ENCODE assay signal across 8 cellular contexts in genomic region chr3:119498188-119498987, GRCh38. TPM values are rescaled to one million over a fixed set of nuclear protein-coding genes. Genes with fewer than 3 reads are reported as not detected.
DNase-seq lines count a peak whose midpoint lies in the region; ATAC-seq, FAIRE-seq and TF ChIP-seq lines count a peak whose summit lies in the region.

A gene with protein sequence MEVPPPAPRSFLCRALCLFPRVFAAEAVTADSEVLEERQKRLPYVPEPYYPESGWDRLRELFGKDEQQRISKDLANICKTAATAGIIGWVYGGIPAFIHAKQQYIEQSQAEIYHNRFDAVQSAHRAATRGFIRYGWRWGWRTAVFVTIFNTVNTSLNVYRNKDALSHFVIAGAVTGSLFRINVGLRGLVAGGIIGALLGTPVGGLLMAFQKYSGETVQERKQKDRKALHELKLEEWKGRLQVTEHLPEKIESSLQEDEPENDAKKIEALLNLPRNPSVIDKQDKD (plus strand): TSS chr3:119498547. CDS start chr3:119498734, 187 bp downstream.

- CTCF ChIA-PET in OCI-LY7 (lab: Charles Lee; ENCODE audit: unreplicated experiment) (no interaction called here), endothelial cell of umbilical vein (lab: Charles Lee) (interaction anchor here (0.6 to 1.5 kb wide), 8 partner anchors 10 to 932 kb away, joined by 3 to 5 read pairs (median 3); no protein-coding TSS in a partner anchor)

- H3K9me3 ChIP-seq in OCI-LY7 (ENCODE audit: low read length), result no peaks in the 10 kb centered on the region
- H3K9me3 ChIP-seq in endothelial cell of umbilical vein (replicated peaks; ENCODE audit: control insufficient read depth, insufficient read depth, low read length), result no peaks in the 10 kb centered on the region

- H3K27ac ChIP-seq in OCI-LY7 (ENCODE audit: low read depth, low read length, poor library complexity, severe bottlenecking), result peak within 1 kb of the TSS; percentile 66
- peak within 1 kb of the TSS; percentile 80 for H3K27ac ChIP-seq in endothelial cell of umbilical vein (ENCODE audit: insufficient read depth, low read depth, low read length)

- peak within 1 kb of the TSS; percentile 95 for H3K4me2 ChIP-seq in OCI-LY7 (ENCODE audit: low read length)
- peak within 1 kb of the TSS; percentile 80 for H3K4me2 ChIP-seq in endothelial cell of umbilical vein (ENCODE audit: insufficient read depth, low read length)

- dilution Hi-C loops in endothelial cell of umbilical vein (cut with MboI; ENCODE audit: extremely low pct_ligation_motif_present, low sequenced_read_pairs), result no loop called here

- POLR2A ChIA-PET in OCI-LY7 (lab: Charles Lee), result interaction anchor here (0.6 to 7.8 kb wide), 21 partner anchors 9 to 242 kb away, joined by 3 to 67 read pairs (median 4); partner anchors contain the start of genes POGLUT1 and TMEM39A
- POLR2A ChIA-PET in endothelial cell of umbilical vein (lab: Charles Lee), result interaction anchor here (0.7 to 2.1 kb wide), 3 partner anchors 28 to 36 kb away, joined by 3 to 11 read pairs (median 3); partner anchors contain the start of gene TMEM39A

- intact Hi-C loops in OCI-LY7 (cut with micrococcal nuclease; ENCODE audit: unreplicated experiment), result loop anchor here (1.0 to 10.0 kb wide), 4 partner anchors 30 to 596 kb away; partner anchors contain the start of genes CD80, COX17, GSK3B and POGLUT1
- intact Hi-C loops in endothelial cell of umbilical vein (cut with micrococcal nuclease), result loop anchor here (1.0 to 2.0 kb wide), 4 partner anchors 29 to 220 kb away; partner anchors contain the start of genes COX17 and TMEM39A

- DNase-seq in D721Med (ENCODE audit: insufficient read length, low spot score) (peak; percentile 63), HuH-7.5 (ENCODE audit: low spot score) (peak; percentile 90), OCI-LY7 (ENCODE audit: low spot score) (peak; percentile 98), activated T-cell treated with anti-CD3 and anti-CD28 coated beads for 1 hour (ENCODE audit: low read depth) (peak; percentile 95), endothelial cell of umbilical vein (ENCODE audit: low read depth, low spot score) (peak; percentile 97), midbrain (lab: John Stamatoyannopoulos, UW) (peak; percentile 98)
- DNase-seq in stimulated activated CD8-positive, alpha-beta memory T cell treated with anti-CD3 and anti-CD28 coated beads, Interleukin-2, amount 100 ng/mL, for 1 hour (ENCODE audit: low read depth in 2 of 2), result peak; percentile 94 to 96

- peak; percentile 86 for TF ChIP-seq POLR2A in endothelial cell of umbilical vein (IDR thresholded peaks at IDR 0.05; ENCODE audit: low read depth, low read length)

- TF ChIP-seq CTCF in D721Med (IDR thresholded peaks at IDR 0.05; ENCODE audit: insufficient read depth, missing control alignments) (no peak), OCI-LY7 (conservative IDR thresholded peaks at IDR 0.05; ENCODE audit: low read length) (no peak), endothelial cell of umbilical vein (IDR thresholded peaks at IDR 0.05; ENCODE audit: extremely low read depth in 1 of 2, insufficient read depth in 1 of 2, low read depth in 1 of 2, low read length in 2 of 2) (no peak)

- no peaks in the 10 kb centered on the region for H3K9me1 ChIP-seq in endothelial cell of umbilical vein (replicated peaks; ENCODE audit: control insufficient read depth, extremely low read depth, insufficient read depth, low read length)

- H3K9me2 ChIP-seq in OCI-LY7 (ENCODE audit: insufficient read depth, low read length), result no peaks in the 10 kb centered on the region

- H3K4me1 ChIP-seq in OCI-LY7 (ENCODE audit: insufficient read depth, low read length, poor library complexity, severe bottlenecking) (peaks cover 29% of the 10 kb centered on the region), endothelial cell of umbilical vein (ENCODE audit: control insufficient read depth, extremely low read depth, insufficient read depth, low read length) (peaks cover 26% of the 10 kb centered on the region)

- no peaks in the 10 kb centered on the region for H3K27me3 ChIP-seq in endothelial cell of umbilical vein (ENCODE audit: control insufficient read depth in 2 of 2, insufficient read depth in 2 of 2, low read length in 2 of 2)

- peak; percentile 97 for ATAC-seq in GM21526 (IDR thresholded peaks at IDR 0.05; ENCODE audit: low FRiP score, unreplicated experiment)

- peaks cover 45% of the 10 kb centered on the region for H3K79me2 ChIP-seq in OCI-LY7 (ENCODE audit: insufficient read depth, low read depth, low read length)
- peaks cover 15% of the 10 kb centered on the region for H3K79me2 ChIP-seq in endothelial cell of umbilical vein (ENCODE audit: control insufficient read depth, insufficient read depth, low read length)

- peak within 1 kb of the TSS; percentile 83 for H3K9ac ChIP-seq in endothelial cell of umbilical vein (replicated peaks; ENCODE audit: extremely low read depth, insufficient read depth, low read length)

- H3K4me3 ChIP-seq in OCI-LY7 (ENCODE audit: low read depth, low read length, poor library complexity, severe bottlenecking) (peak within 1 kb of the TSS; percentile 75), endothelial cell of umbilical vein (replicated peaks in 1 of 3; ENCODE audit: insufficient read depth in 1 of 3, low read depth in 1 of 3, low read length in 3 of 3) (peak within 1 kb of the TSS; percentile 82 to 85 (median 83))

- H4K20me1 ChIP-seq in OCI-LY7 (ENCODE audit: insufficient read depth, low read length) (peaks cover 8% of the 10 kb centered on the region; the same call in 1 of the 2 replicates), endothelial cell of umbilical vein (replicated peaks; ENCODE audit: control insufficient read depth, extremely low read depth, insufficient read depth, low read length) (no peaks in the 10 kb centered on the region)

- H2AFZ ChIP-seq in OCI-LY7 (ENCODE audit: low read length) (peak within 1 kb of the TSS; percentile 55; the same call in 1 of the 2 replicates), endothelial cell of umbilical vein (ENCODE audit: low read depth, low read length) (peak within 1 kb of the TSS; percentile 78)

- FAIRE-seq in D721Med (lab: Jason Lieb, UNC) (no peak), endothelial cell of umbilical vein (lab: Jason Lieb, UNC) (peak; percentile 92)

- H3K36me3 ChIP-seq in OCI-LY7 (ENCODE audit: insufficient read depth, low read length) (peaks cover 19% of the 10 kb centered on the region), endothelial cell of umbilical vein (ENCODE audit: control insufficient read depth in 2 of 2, extremely low read depth in 1 of 2, insufficient read depth in 2 of 2, low read length in 2 of 2) (peaks cover 0 to under 1% of the 10 kb centered on the region in 2 experiments)

- BruUV-seq in OCI-LY7 (replicated peaks; lab: Mats Ljungman, UMichigan) (TSS peak; percentile 79), endothelial cell of umbilical vein (replicated peaks; lab: Mats Ljungman, UMichigan) (TSS peak; percentile 75)

TF ChIP-seq in endothelial cell of umbilical vein, 7 proteins besides CTCF, POLR2A, EP300 and RAD21:
- TF ChIP-seq FOS (IDR thresholded peaks at IDR 0.05; ENCODE audit: borderline replicate concordance, insufficient read depth, low read length) (no peak), GATA2 (IDR thresholded peaks at IDR 0.05; ENCODE audit: insufficient read depth, insufficient read length, low read depth, low read length) (no peak), JUN (IDR thresholded peaks at IDR 0.05; ENCODE audit: borderline replicate concordance, insufficient read depth, insufficient read length, low read depth) (peak; percentile 2), EZH2 (IDR thresholded peaks at IDR 0.05; ENCODE audit: borderline replicate concordance, low read depth, low read length, severe bottlenecking) (no peak), POLR2AphosphoS5 (IDR thresholded peaks at IDR 0.05; ENCODE audit: insufficient read depth, low read depth, low read length) (peak; percentile 90), MYC (IDR thresholded peaks at IDR 0.05; ENCODE audit: low read depth, low read length) (peak; percentile 49)
- TF ChIP-seq, protein P1, sequence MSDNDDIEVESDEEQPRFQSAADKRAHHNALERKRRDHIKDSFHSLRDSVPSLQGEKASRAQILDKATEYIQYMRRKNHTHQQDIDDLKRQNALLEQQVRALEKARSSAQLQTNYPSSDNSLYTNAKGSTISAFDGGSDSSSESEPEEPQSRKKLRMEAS (IDR thresholded peaks at IDR 0.05; ENCODE audit: insufficient read depth, insufficient read length), result peak; percentile 65
TF ChIP-seq in endothelial cell of umbilical vein: peak in this region for 4.

RNA-seq across cellular contexts. Expression of the gene that starts here (rescaled TPM):
- 54.6 and 61.0 TPM in 2 replicates for total RNA-seq in OCI-LY7 (2014; rRNA removed; shearing (Covaris generic))
- total RNA-seq in OCI-LY7 (2022) (92.7 and 92.9 TPM in 2 replicates), endothelial cell of umbilical vein (76.2 and 80.8 TPM in 2 replicates)
- polyA plus RNA-seq in endothelial cell of umbilical vein, result 49.2 and 61.4 TPM in 2 replicates
- 64.3 and 65.6 TPM in 2 replicates for polyA plus RNA-seq in endothelial cell of umbilical vein (2011; cell fraction: cytosol; rRNA removed)
- polyA plus RNA-seq in endothelial cell of umbilical vein (2011; cell fraction: nucleus; rRNA removed), result 46.0 and 49.5 TPM in 2 replicates
- polyA plus RNA-seq in endothelial cell of umbilical vein (2012), result 58.5 and 60.9 TPM in 2 replicates
- 31.6 and 32.9 TPM in 2 replicates for polyA minus RNA-seq in endothelial cell of umbilical vein
- polyA minus RNA-seq in endothelial cell of umbilical vein (2011; cell fraction: cytosol; rRNA and poly(A)+ RNA removed), result 23.1 TPM
- polyA minus RNA-seq in endothelial cell of umbilical vein (2011; cell fraction: nucleus; rRNA and poly(A)+ RNA removed), result 14.4 and 18.8 TPM in 2 replicates

Comparison
In these comparisons a context has a peak if more than half of its experiments do, and no peak if none do; other contexts are left out.
1. Peak in every context shown above with its lines: DNase-seq, ATAC-seq, H3K4me3 ChIP-seq and H3K27ac ChIP-seq.